Comparison of ENCODE assay signal across 8 cellular contexts in genomic region chr3:128051837-128052766, GRCh38. TPM values are rescaled to one million over a fixed set of nuclear protein-coding genes. Genes with fewer than 3 reads are reported as not detected.
A peak's percentile ranks its signal among the peaks of the same experiment; 100 is the strongest.
DNase-seq lines count a peak whose midpoint lies in the region; ATAC-seq and TF ChIP-seq lines count a peak whose summit lies in the region.

SEC61A1 (plus strand) TSS chr3:128052437; CDS start chr3:128052553, 116 bp downstream.

- peak within 1 kb of the TSS; percentile 98 to 99 for H3K27ac Mint-ChIP-seq in activated naive CD4-positive, alpha-beta T cell treated with anti-CD3 and anti-CD28 coated beads, Interleukin-2, amount 50 U/mL, for 72 hours

- TF ChIP-seq POLR2A in testis (IDR thresholded peaks at IDR 0.05): peak; percentile 69

- peaks cover 39% of the 10 kb centered on the region for H4K20me1 ChIP-seq in osteoblast (ENCODE audit: insufficient read depth, low read length)

- 0% methylated on average over 26 to 111 of the region's 111 CpGs for WGBS in testis, 2 donors

- peaks cover 36% of the 10 kb centered on the region for H3K4me1 ChIP-seq in osteoblast (ENCODE audit: insufficient read depth, low read length)
- H3K4me1 ChIP-seq in testis: peaks cover 28% of the 10 kb centered on the region

- H3K36me3 ChIP-seq in osteoblast (ENCODE audit: insufficient read depth, low read length) (peaks cover 35% of the 10 kb centered on the region), testis (ENCODE audit: low read depth, missing control alignments) (no peaks in the 10 kb centered on the region)

- peaks cover 52% of the 10 kb centered on the region for H3K79me2 ChIP-seq in osteoblast (ENCODE audit: insufficient read depth, low read length)

- peak within 1 kb of the TSS; percentile 95 for H3K4me3 ChIP-seq in osteoblast (ENCODE audit: insufficient read depth, low read length)
- peak within 1 kb of the TSS; percentile 93 to 95 for H3K4me3 ChIP-seq in testis

- H3K27me3 ChIP-seq in osteoblast (ENCODE audit: insufficient read depth, low read length) (peaks cover 9% of the 10 kb centered on the region), testis (no peaks in the 10 kb centered on the region)

- peak within 1 kb of the TSS; percentile 99 for H2AFZ ChIP-seq in osteoblast (ENCODE audit: low read length)

- no peaks in the 10 kb centered on the region for H3K9me3 Mint-ChIP-seq in activated naive CD4-positive, alpha-beta T cell treated with anti-CD3 and anti-CD28 coated beads, Interleukin-2, amount 50 U/mL, for 72 hours

- TF ChIP-seq CTCF in GM10266 (IDR thresholded peaks at IDR 0.05; ENCODE audit: control insufficient read depth, insufficient read depth, low read depth, missing control alignments) (no peak), osteoblast (IDR thresholded peaks at IDR 0.05; ENCODE audit: extremely low read depth, low read depth, low read length) (no peak), testis (IDR thresholded peaks at IDR 0.05) (peak in 1 of 3 experiments; percentile 13)

- intact Hi-C loops in testis (cut with DNase I; ENCODE audit: low total_unique reads): no loop called here

- H3K9me3 ChIP-seq in osteoblast (ENCODE audit: low read depth, low read length) (no peaks in the 10 kb centered on the region), testis (no peaks in the 10 kb centered on the region)

- ATAC-seq in HG02623 (IDR thresholded peaks at IDR 0.05; ENCODE audit: unreplicated experiment): peak; percentile 93
- ATAC-seq in activated naive CD4-positive, alpha-beta T cell treated with anti-CD3 and anti-CD28 coated beads, Interleukin-2, amount 50 U/mL, for 72 hours: peak; percentile 89 to 95

- H3K27ac ChIP-seq in osteoblast (ENCODE audit: low read depth, low read length): peak within 1 kb of the TSS; percentile 96
- H3K27ac ChIP-seq in testis: peak within 1 kb of the TSS; percentile 86

- H3K36me3 Mint-ChIP-seq in activated naive CD4-positive, alpha-beta T cell treated with anti-CD3 and anti-CD28 coated beads, Interleukin-2, amount 50 U/mL, for 72 hours: peaks cover 34 to 40% of the 10 kb centered on the region in 2 donors

- peak within 1 kb of the TSS; percentile 99 for H3K4me2 ChIP-seq in osteoblast (ENCODE audit: insufficient read depth, low read length)

- DNase-seq in GM10266 (ENCODE audit: extremely low spot score) (peak; percentile 99), NCI-H1105 (lab: John Stamatoyannopoulos, UW) (peak; percentile 95), SKM-1 (lab: John Stamatoyannopoulos, UW; ENCODE audit: unreplicated experiment) (peak; percentile 87), glomerular visceral epithelial cell (ENCODE audit: extremely low spot score) (peak; percentile 93), osteoblast (ENCODE audit: insufficient read length, low spot score, missing footprints) (peak; percentile 99), testis (peak; percentile 94)
- peak; percentile 93 to 97 for DNase-seq in activated naive CD4-positive, alpha-beta T cell treated with anti-CD3 and anti-CD28 coated beads, Interleukin-2, amount 50 U/mL, for 72 hours (ENCODE audit: low spot score in 2 of 2)

RNA-seq across cellular contexts. Expression of gene SEC61A1, which starts in this region (rescaled TPM):
- total RNA-seq in activated naive CD4-positive, alpha-beta T cell treated with anti-CD3 and anti-CD28 coated beads, Interleukin-2, amount 50 U/mL, for 72 hours: 100 to 1,000 TPM; 110 to 127 TPM
- total RNA-seq in osteoblast (350 and 355 TPM in 2 replicates), testis (100 to 1,000 TPM; 129 to 137 TPM)
- polyA plus RNA-seq in testis (ENCODE audit: insufficient read depth, low read depth, low replicate concordance): 119 TPM

Comparison
In these comparisons a context has a peak if more than half of its experiments do, and no peak if none do; other contexts are left out.
1. Peak in every context shown above with its lines: DNase-seq, ATAC-seq, H3K4me3 ChIP-seq and H3K27ac ChIP-seq.